In genomic region chr17:81514735-81515529, GRCh38 we compare ENCODE assay signal across 1 cellular context.
TF ChIP-seq lines count a peak whose summit lies in the region.

No MANE protein-coding gene starts in this region.

TF ChIP-seq in HepG2, 621 proteins besides CTCF, POLR2A, EP300 and RAD21 (continued from another document):
- peak; percentile 72 for TF ChIP-seq ZNF687 (CRISPR knock-in tag; IDR thresholded peaks at IDR 0.05)
- TF ChIP-seq KAT8 (CRISPR knock-in tag; IDR thresholded peaks at IDR 0.05): peak; percentile 53
- peak; percentile 42; the same call in 1 of the 2 replicates for TF ChIP-seq POGK (CRISPR knock-in tag; conservative IDR thresholded peaks at IDR 0.05)
- peak; percentile 67 for TF ChIP-seq RBFOX2 (IDR thresholded peaks at IDR 0.05; ENCODE audit: low read depth, low read length)
- TF ChIP-seq CREB1 (IDR thresholded peaks at IDR 0.05): peak; percentile 4; the same call in 1 of the 2 replicates
- TF ChIP-seq CREB1 (CRISPR knock-in tag; IDR thresholded peaks at IDR 0.05): no peak
- peak; percentile 54 for TF ChIP-seq ZEB1 (IDR thresholded peaks at IDR 0.05; ENCODE audit: insufficient replicate concordance, low read depth)
- TF ChIP-seq ARID2 (CRISPR knock-in tag; IDR thresholded peaks at IDR 0.05; ENCODE audit: borderline replicate concordance): peak; percentile 69; the same call in 1 of the 2 replicates
- 0 out of 2 replicates have a peak, but pooled peaks have one; percentile 54 for TF ChIP-seq ZNF564 (CRISPR knock-in tag; IDR thresholded peaks at IDR 0.05)
- TF ChIP-seq ZFY (CRISPR knock-in tag; IDR thresholded peaks at IDR 0.05): peak; percentile 86
- peak; percentile 48 for TF ChIP-seq ZNF629 (CRISPR knock-in tag; conservative IDR thresholded peaks at IDR 0.05)
- peak; percentile 69; the same call in 1 of the 2 replicates for TF ChIP-seq HOXA5 (CRISPR knock-in tag; IDR thresholded peaks at IDR 0.05)
- TF ChIP-seq XRCC5 (optimal IDR thresholded peaks at IDR 0.05; ENCODE audit: low read length): peak; percentile 60
- peak; percentile 62; the same call in 1 of the 2 replicates for TF ChIP-seq MED13 (CRISPR knock-in tag; IDR thresholded peaks at IDR 0.05)
- TF ChIP-seq DR1 (CRISPR knock-in tag; IDR thresholded peaks at IDR 0.05): peak; percentile 41; the same call in 1 of the 2 replicates
- peak; percentile 85 for TF ChIP-seq GABPB1 (CRISPR knock-in tag; IDR thresholded peaks at IDR 0.05)
- no peak for TF ChIP-seq ZNF772 (CRISPR knock-in tag; IDR thresholded peaks at IDR 0.05)
- TF ChIP-seq DNMT1 (CRISPR knock-in tag; IDR thresholded peaks at IDR 0.05): no peak
- no peak for TF ChIP-seq HNF1B (CRISPR knock-in tag; IDR thresholded peaks at IDR 0.05)
- TF ChIP-seq ZFX (CRISPR knock-in tag; IDR thresholded peaks at IDR 0.05; ENCODE audit: low read depth): peak; percentile 79
- TF ChIP-seq MYC (CRISPR knock-in tag; IDR thresholded peaks at IDR 0.05; ENCODE audit: borderline replicate concordance): peak; percentile 75; the same call in 1 of the 2 replicates
- no peak for TF ChIP-seq HNF4G (IDR thresholded peaks at IDR 0.05; ENCODE audit: borderline replicate concordance, low read depth, low read length)
- TF ChIP-seq HNF4G (CRISPR knock-in tag; IDR thresholded peaks at IDR 0.05; ENCODE audit: borderline replicate concordance, low read depth): 0 out of 2 replicates have a peak, but pooled peaks have one; percentile 23
- TF ChIP-seq ZBTB38 (CRISPR knock-in tag; IDR thresholded peaks at IDR 0.05): peak; percentile 51; the same call in 1 of the 2 replicates
- TF ChIP-seq, protein P1, sequence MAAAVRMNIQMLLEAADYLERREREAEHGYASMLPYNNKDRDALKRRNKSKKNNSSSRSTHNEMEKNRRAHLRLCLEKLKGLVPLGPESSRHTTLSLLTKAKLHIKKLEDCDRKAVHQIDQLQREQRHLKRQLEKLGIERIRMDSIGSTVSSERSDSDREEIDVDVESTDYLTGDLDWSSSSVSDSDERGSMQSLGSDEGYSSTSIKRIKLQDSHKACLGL (CRISPR knock-in tag; IDR thresholded peaks at IDR 0.05): peak; percentile 66; the same call in 1 of the 2 replicates
- TF ChIP-seq SRY (CRISPR knock-in tag; IDR thresholded peaks at IDR 0.05): peak; percentile 65
- peak; percentile 89 for TF ChIP-seq YY1 (IDR thresholded peaks at IDR 0.05; ENCODE audit: insufficient read depth, insufficient replicate concordance, low read depth, low read length)
